ENCODE assay signal across 20 cellular contexts in genomic region chr7:90532231-90532929, GRCh38.
DNase-seq lines count a peak whose midpoint lies in the region; ATAC-seq and TF ChIP-seq lines count a peak whose summit lies in the region.
"Had no signal": no experiment of that assay in that cellular context is flagged by ENCODE, and none has a peak within 500 bp of the region (broad histone marks: within the 10 kb centered on the region; RNA-seq: fewer than 3 reads in every experiment).

No MANE protein-coding gene starts in this region.

- ATAC-seq in GM18870 (IDR thresholded peaks at IDR 0.05; ENCODE audit: unreplicated experiment) (peak; percentile 48), GM21717 (IDR thresholded peaks at IDR 0.05; ENCODE audit: unreplicated experiment) (peak; percentile 56), HG03095 (IDR thresholded peaks at IDR 0.05; ENCODE audit: unreplicated experiment) (peak; percentile 57), heart right ventricle (no peak)
- peak; percentile 62 to 74 for ATAC-seq in stimulated activated naive B cell treated with anti-CD40 and anti-IgM and Interleukin-4, amounts not matched to agents 10 μg/mL and 1 μg/mL and 100 μg/mL, for 72 hours (replicated peaks)
- ATAC-seq: K562; left lobe of liver; stimulated activated naive CD8-positive, alpha-beta T cell treated with anti-CD3 and anti-CD28 coated beads, Interleukin-15, amount 100 ng/mL, for 72 hours had no signal

- DNase-seq in stimulated activated naive B cell treated with anti-CD40 and anti-IgM and Interleukin-4, amounts not matched to agents 10 μg/mL and 1 μg/mL and 100 μg/mL, for 72 hours: no peak
- DNase-seq in heart right ventricle: no peak
- DNase-seq in H9: no peak
- DNase-seq in right atrium auricular region (ENCODE audit: low spot score): no peak
- DNase-seq: activated CD4-positive, alpha-beta T cell treated with anti-CD3 and anti-CD28 coated beads, Interleukin-2, amount 10 ng/mL, durations not matched to agents 24 days and 14 days; activated T-cell treated with anti-CD3 and anti-CD28 coated beads for 4 hours; BE2C; NCI-H1105 treated with DMSO at 0.1 percent for 48 hours; ovary; stimulated activated naive CD8-positive, alpha-beta T cell treated with anti-CD3 and anti-CD28 coated beads, Interleukin-15, amount 100 ng/mL, for 72 hours; T1000 had no signal

- no peak overlapping the region for H2BK20ac ChIP-seq in H9 (ENCODE audit: low read depth, low read length, poor library complexity, severe bottlenecking)

- H3K9ac ChIP-seq in H9 (ENCODE audit: extremely low read depth, insufficient read length, low read length): no peak overlapping the region

- H3K27me3 Mint-ChIP-seq in stimulated activated naive B cell treated with anti-CD40 and anti-IgM and Interleukin-4, amounts not matched to agents 10 μg/mL and 1 μg/mL and 100 μg/mL, for 72 hours: peaks cover 12% of the 10 kb centered on the region in 2 donors
- no peaks in the 10 kb centered on the region for H3K27me3 Mint-ChIP-seq in H9 (ENCODE audit: low read depth)
- H3K27me3 Mint-ChIP-seq: activated CD4-positive, alpha-beta T cell treated with anti-CD3 and anti-CD28 coated beads, Interleukin-2, amount 10 ng/mL, durations not matched to agents 24 days and 14 days had no signal

- H3K23ac ChIP-seq in H9 (ENCODE audit: insufficient read length, low read depth, low read length): no peak overlapping the region

- H3K4me1 ChIP-seq in heart right ventricle (peaks cover 0 to 7% (median 0%) of the 10 kb centered on the region in 9 donors), H9 (ENCODE audit: insufficient read depth, low read length) (peaks cover 5% of the 10 kb centered on the region; the same call in 1 of the 2 replicates), right atrium auricular region (no peaks in the 10 kb centered on the region)
- H3K4me1 ChIP-seq: BE2C, SJSA1, vagina had no signal

- no peak overlapping the region for H3K27ac Mint-ChIP-seq in stimulated activated naive B cell treated with anti-CD40 and anti-IgM and Interleukin-4, amounts not matched to agents 10 μg/mL and 1 μg/mL and 100 μg/mL, for 72 hours
- H3K27ac Mint-ChIP-seq in H9: no peak overlapping the region; a peak in 1 of 7 replicates
- H3K27ac Mint-ChIP-seq: activated CD4-positive, alpha-beta T cell treated with anti-CD3 and anti-CD28 coated beads, Interleukin-2, amount 10 ng/mL, durations not matched to agents 24 days and 14 days; activated naive CD8-positive, alpha-beta T cell; stimulated activated naive CD8-positive, alpha-beta T cell treated with anti-CD3 and anti-CD28 coated beads, Interleukin-15, amount 100 ng/mL, for 72 hours had no signal

- H3K79me1 ChIP-seq in H9 (ENCODE audit: insufficient read depth, low read depth, low read length, poor library complexity, severe bottlenecking): no peaks in the 10 kb centered on the region

- no peaks in the 10 kb centered on the region for H3K23me2 ChIP-seq in H9 (ENCODE audit: insufficient read length, low read depth, low read length, poor library complexity, severe bottlenecking)

- H3K56ac ChIP-seq in H9 (ENCODE audit: insufficient read length, low read depth, low read length): no peak overlapping the region

- no peak for TF ChIP-seq CTCF in heart right ventricle (IDR thresholded peaks at IDR 0.05)
- TF ChIP-seq CTCF in H9 (conservative IDR thresholded peaks at IDR 0.05): no peak
- TF ChIP-seq CTCF in right atrium auricular region (IDR thresholded peaks at IDR 0.05): no peak

- H3K9me3 ChIP-seq in heart right ventricle: no peaks in the 10 kb centered on the region
- H3K9me3 ChIP-seq in H9 (ENCODE audit: control insufficient read depth, low read depth, low read length): no peaks in the 10 kb centered on the region
- H3K9me3 ChIP-seq in right atrium auricular region: no peaks in the 10 kb centered on the region
- H3K9me3 ChIP-seq: BE2C, ovary, SJSA1, vagina had no signal

- no peak overlapping the region for H3K27ac ChIP-seq in heart right ventricle
- H3K27ac ChIP-seq in H9 (ENCODE audit: insufficient read length, low read depth, low read length): no peak overlapping the region
- H3K27ac ChIP-seq in right atrium auricular region: no peak overlapping the region
- H3K27ac ChIP-seq: ovary, SJSA1, skin epidermis, vagina had no signal

- H4K91ac ChIP-seq in H9 (ENCODE audit: insufficient read length, low read depth, low read length): no peak overlapping the region

- H3K18ac ChIP-seq in H9 (ENCODE audit: insufficient read length, low read depth, low read length): no peak overlapping the region

- no peak overlapping the region for H3K4ac ChIP-seq in H9 (ENCODE audit: low read depth, low read length)

- no peaks in the 10 kb centered on the region for H3K79me2 ChIP-seq in H9 (ENCODE audit: insufficient read depth, low read length)

- H2AFZ ChIP-seq in H9 (ENCODE audit: low read length): no peak overlapping the region

- H4K20me1 ChIP-seq in H9 (ENCODE audit: control insufficient read depth, insufficient read depth, insufficient read length): no peaks in the 10 kb centered on the region

- H3K4me2 ChIP-seq in H9 (ENCODE audit: insufficient read depth, insufficient read length, low read length): no peak overlapping the region

- no peak overlapping the region for H3K14ac ChIP-seq in H9 (ENCODE audit: insufficient read depth, low read length)

- no peak overlapping the region for H2BK15ac ChIP-seq in H9 (ENCODE audit: low read depth, low read length)

- H3K36me3 Mint-ChIP-seq in stimulated activated naive B cell treated with anti-CD40 and anti-IgM and Interleukin-4, amounts not matched to agents 10 μg/mL and 1 μg/mL and 100 μg/mL, for 72 hours: no peaks in the 10 kb centered on the region
- H3K36me3 Mint-ChIP-seq in H9 (ENCODE audit: insufficient read depth in 1 of 3, low read depth in 3 of 3): no peaks in the 10 kb centered on the region
- H3K36me3 Mint-ChIP-seq: activated naive CD8-positive, alpha-beta T cell had no signal

- no peak overlapping the region for H3K4me3 ChIP-seq in heart right ventricle
- H3K4me3 ChIP-seq in right atrium auricular region: no peak overlapping the region
- H3K4me3 ChIP-seq: K562, ovary, SJSA1, skin epidermis, vagina had no signal

- H3K9me3 Mint-ChIP-seq in stimulated activated naive B cell treated with anti-CD40 and anti-IgM and Interleukin-4, amounts not matched to agents 10 μg/mL and 1 μg/mL and 100 μg/mL, for 72 hours: no peaks in the 10 kb centered on the region
- H3K9me3 Mint-ChIP-seq in H9: no peaks in the 10 kb centered on the region
- H3K9me3 Mint-ChIP-seq: activated CD4-positive, alpha-beta T cell treated with anti-CD3 and anti-CD28 coated beads, Interleukin-2, amount 10 ng/mL, durations not matched to agents 24 days and 14 days; stimulated activated naive CD8-positive, alpha-beta T cell treated with anti-CD3 and anti-CD28 coated beads, Interleukin-15, amount 100 ng/mL, for 72 hours had no signal

- H2BK120ac ChIP-seq in H9 (ENCODE audit: low read depth, low read length, poor library complexity, severe bottlenecking): no peak overlapping the region

- H3K27me3 ChIP-seq in heart right ventricle (peaks cover 0 to 4% (median 0%) of the 10 kb centered on the region in 7 donors), H9 (ENCODE audit: insufficient read depth, low read length) (no peaks in the 10 kb centered on the region; the same call in 1 of the 2 replicates), right atrium auricular region (no peaks in the 10 kb centered on the region)
- H3K27me3 ChIP-seq: BE2C, ovary, vagina had no signal

- H3K4me3 Mint-ChIP-seq in stimulated activated naive B cell treated with anti-CD40 and anti-IgM and Interleukin-4, amounts not matched to agents 10 μg/mL and 1 μg/mL and 100 μg/mL, for 72 hours: no peak overlapping the region
- no peak overlapping the region for H3K4me3 Mint-ChIP-seq in H9
- H3K4me3 Mint-ChIP-seq: activated CD4-positive, alpha-beta T cell treated with anti-CD3 and anti-CD28 coated beads, Interleukin-2, amount 10 ng/mL, durations not matched to agents 24 days and 14 days; activated naive CD8-positive, alpha-beta T cell; stimulated activated naive CD8-positive, alpha-beta T cell treated with anti-CD3 and anti-CD28 coated beads, Interleukin-15, amount 100 ng/mL, for 72 hours had no signal

- H4K5ac ChIP-seq in H9 (ENCODE audit: insufficient read length, low read depth, low read length): no peak overlapping the region

- H3T11ph ChIP-seq in H9 (ENCODE audit: low read length): no peak overlapping the region

- H3K4me1 Mint-ChIP-seq in stimulated activated naive B cell treated with anti-CD40 and anti-IgM and Interleukin-4, amounts not matched to agents 10 μg/mL and 1 μg/mL and 100 μg/mL, for 72 hours: peaks cover 10 to 18% of the 10 kb centered on the region in 2 donors
- H3K4me1 Mint-ChIP-seq in H9: peaks cover 13 to 15% of the 10 kb centered on the region in 2 experiments
- H3K4me1 Mint-ChIP-seq: activated CD4-positive, alpha-beta T cell treated with anti-CD3 and anti-CD28 coated beads, Interleukin-2, amount 10 ng/mL, durations not matched to agents 24 days and 14 days; stimulated activated naive CD8-positive, alpha-beta T cell treated with anti-CD3 and anti-CD28 coated beads, Interleukin-15, amount 100 ng/mL, for 72 hours had no signal

- 74 to 79% methylated on average over 7 of the region's 7 CpGs for WGBS in heart right ventricle, 2 donors
- WGBS in H9 (ENCODE audit: extremely low coverage, insufficient read length, low lambda C conversion rate): no CpG with 5 or more reads among the region's 7 CpGs

- no peak overlapping the region for H2BK5ac ChIP-seq in H9 (ENCODE audit: insufficient read length, low read length)

- H4K8ac ChIP-seq in H9 (replicated peaks; ENCODE audit: insufficient read length, low read depth, low read length): no peak overlapping the region

- H2AK5ac ChIP-seq in H9 (ENCODE audit: insufficient read length, low read length): no peak overlapping the region

- H2BK12ac ChIP-seq in H9 (ENCODE audit: insufficient read length, low read depth, low read length): no peak overlapping the region

- no peaks in the 10 kb centered on the region for H3K36me3 ChIP-seq in heart right ventricle
- no peaks in the 10 kb centered on the region for H3K36me3 ChIP-seq in right atrium auricular region
- H3K36me3 ChIP-seq: BE2C, ovary, SJSA1, vagina had no signal

- intact Hi-C loops in heart right ventricle (cut with DNase I): no loop called here

Comparison
In these comparisons a context has a peak if more than half of its experiments do, and no peak if none do; other contexts are left out.
1. ATAC-seq: peak in GM18870 (single experiment), GM21717 (single experiment), HG03095 (single experiment) and stimulated activated naive B cell treated with anti-CD40 and anti-IgM and Interleukin-4, amounts not matched to agents 10 μg/mL and 1 μg/mL and 100 μg/mL, for 72 hours (2 of 2); none in heart right ventricle (0 of 8).